Comparison of ENCODE assay signal across 8 cellular contexts in the genomic region with DNA sequence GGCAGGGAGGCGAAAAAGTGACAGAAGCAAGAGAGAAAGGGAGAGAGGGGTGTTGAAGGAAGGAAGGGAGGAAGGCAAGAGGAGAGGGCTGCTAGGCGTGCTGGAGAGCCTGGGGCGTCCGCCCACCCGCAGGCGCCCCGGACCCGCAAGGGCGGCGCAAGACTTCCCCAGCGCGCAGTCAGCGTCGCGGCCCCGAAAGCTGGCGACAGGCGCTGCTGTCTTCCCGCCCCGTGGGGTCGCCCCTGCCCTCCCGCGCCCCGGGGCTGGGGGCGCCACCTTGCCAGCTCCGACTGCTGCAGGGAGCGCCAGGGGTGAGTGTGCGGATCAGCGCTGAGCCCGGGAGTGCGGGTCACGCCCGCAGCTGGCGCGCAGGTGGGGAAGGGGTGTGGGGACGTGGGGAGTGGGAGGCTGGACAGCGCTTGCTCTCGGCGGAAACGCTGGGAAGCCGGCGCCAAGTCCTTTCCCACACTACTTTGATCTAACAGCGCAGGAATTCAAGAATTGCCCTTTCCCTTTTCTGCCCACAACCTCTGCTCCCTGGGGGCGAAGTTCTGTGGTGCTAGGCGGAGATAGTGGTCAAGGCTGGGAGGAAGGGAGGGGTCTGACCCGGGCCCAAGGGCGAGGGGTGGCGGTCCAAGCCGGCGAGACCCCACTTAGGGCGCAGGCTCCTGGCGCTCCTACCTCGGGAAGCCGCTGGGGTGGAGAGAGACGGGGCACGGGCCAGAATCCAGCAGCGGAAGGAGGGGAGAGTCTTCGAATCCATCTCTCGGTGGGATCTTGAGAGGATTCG. TPM values are rescaled to one million over a fixed set of nuclear protein-coding genes. Genes with fewer than 3 reads are reported as not detected.
DNase-seq lines count a peak whose midpoint lies in the region; ATAC-seq and TF ChIP-seq lines count a peak whose summit lies in the region.

A gene (plus strand): TSS at position 175 of the 790 bp plus-strand sequence.

- H3K4me3 Mint-ChIP-seq in chondrocyte (ENCODE audit: unreplicated experiment) (peak within 1 kb of the TSS; percentile 61), memory B cell (peak within 1 kb of the TSS; percentile 75)

- TF ChIP-seq CTCF in AG10803 (conservative IDR thresholded peaks at IDR 0.05; ENCODE audit: low read length) (no peak), chondrocyte (IDR thresholded peaks at IDR 0.05) (no peak), upper lobe of left lung (IDR thresholded peaks at IDR 0.05) (no peak)

- ATAC-seq in HG03342 (IDR thresholded peaks at IDR 0.05; ENCODE audit: unreplicated experiment) (peak; percentile 43), memory B cell (ENCODE audit: low read depth) (no peak), upper lobe of left lung (ENCODE audit: low FRiP score in 2 of 2) (peak; percentile 62 to 73)

- H3K27me3 ChIP-seq in upper lobe of left lung = peaks cover 0 to 14% (median 5%) of the 10 kb centered on the region in 4 donors

- no peak for TF ChIP-seq POLR2A in upper lobe of left lung (IDR thresholded peaks at IDR 0.05)

- no peak within 1 kb of the TSS for H3K27ac Mint-ChIP-seq in chondrocyte (ENCODE audit: unreplicated experiment)
- H3K27ac Mint-ChIP-seq in memory B cell = no peak within 1 kb of the TSS

- H3K4me3 ChIP-seq in AG10803 (ENCODE audit: low read length) = peak within 1 kb of the TSS; percentile 28
- H3K4me3 ChIP-seq in upper lobe of left lung = peak within 1 kb of the TSS; percentile 16 to 48 (median 40)

- H3K27me3 Mint-ChIP-seq in chondrocyte (ENCODE audit: low read depth) (peaks cover 67% of the 10 kb centered on the region), memory B cell (peaks cover 30% of the 10 kb centered on the region)

- TF ChIP-seq EP300 in upper lobe of left lung (IDR thresholded peaks at IDR 0.05) = no peak

- H3K9me3 Mint-ChIP-seq in chondrocyte (ENCODE audit: low read depth) (no peaks in the 10 kb centered on the region), memory B cell (peaks cover 3% of the 10 kb centered on the region)

- H3K27ac ChIP-seq in upper lobe of left lung = peak within 1 kb of the TSS in 3 of 4 donors; percentile 6 to 62 (median 60)

- peaks cover 13% of the 10 kb centered on the region for H3K4me1 Mint-ChIP-seq in chondrocyte (ENCODE audit: low read depth)
- H3K4me1 Mint-ChIP-seq in memory B cell = peaks cover 18% of the 10 kb centered on the region

- WGBS in upper lobe of left lung, 2 donors = 1 to 3% methylated on average over 24 to 60 of the region's 60 CpGs

- H3K4me1 ChIP-seq in upper lobe of left lung = peaks cover 9 to 23% (median 14%) of the 10 kb centered on the region in 4 donors

- no peaks in the 10 kb centered on the region for H3K9me3 ChIP-seq in upper lobe of left lung

- no peaks in the 10 kb centered on the region for H3K36me3 ChIP-seq in upper lobe of left lung

- peaks cover 1% of the 10 kb centered on the region for H3K36me3 Mint-ChIP-seq in chondrocyte (ENCODE audit: low read depth)
- no peaks in the 10 kb centered on the region for H3K36me3 Mint-ChIP-seq in memory B cell

- DNase-seq in AG10803 (ENCODE audit: low read depth) (peak; percentile 2), chondrocyte (ENCODE audit: low spot score) (peak; percentile 87), memory B cell (ENCODE audit: low spot score in 2 of 2) (no peak), upper lobe of left lung (peak in 1 of 2 donors; percentile 85), NCI-H774 (lab: John Stamatoyannopoulos, UW) (no peak), LoVo (ENCODE audit: low spot score) (no peak)
- no peak for DNase-seq in stimulated activated naive CD4-positive, alpha-beta T cell treated with Interleukin-2 at 50 U/mL for 16 hours (lab: John Stamatoyannopoulos, UW)

RNA-seq across cellular contexts. Expression of the gene that starts here (rescaled TPM):
- total RNA-seq in chondrocyte = not detected in 3 replicates
- under 1 TPM in 4 of 6 donors, not detected in 2; 0.15 to 0.69 (median 0.33) TPM for total RNA-seq in upper lobe of left lung

Comparison
In these comparisons a context has a peak if more than half of its experiments do, and no peak if none do; other contexts are left out.
1. Peak in DNase-seq in chondrocyte; RNA of the gene not detected or under 1 TPM.
2. Peak in ATAC-seq, H3K4me3 ChIP-seq and H3K27ac ChIP-seq in upper lobe of left lung; RNA of the gene not detected or under 1 TPM.